In genomic region chr12:124568431-124569374, GRCh38 we compare ENCODE assay signal across 8 cellular contexts. TPM values are rescaled to one million over a fixed set of nuclear protein-coding genes. Genes with fewer than 3 reads are reported as not detected.
DNase-seq lines count a peak whose midpoint lies in the region; ATAC-seq and TF ChIP-seq lines count a peak whose summit lies in the region.

No MANE protein-coding gene starts in this region.

- TF ChIP-seq POLR2A in spleen (IDR thresholded peaks at IDR 0.05): no peak

- no peaks in the 10 kb centered on the region for H3K9me2 ChIP-seq in PC-9 (ENCODE audit: insufficient read depth)

- H3K4me2 ChIP-seq in PC-9: 0 out of 2 replicates have a peak overlapping the region, but pooled peaks have one; percentile 16

- WGBS in spleen, 5 donors: 17 to 37% (median 29%) methylated on average over 22 to 28 of the region's 28 CpGs

- DNase-seq in NCI-H146 (lab: John Stamatoyannopoulos, UW) (peak; percentile 22), NCI-H146 treated with DMSO at 0.1 percent for 48 hours (lab: John Stamatoyannopoulos, UW; ENCODE audit: unreplicated experiment) (no peak), PC-9 (peak in 1 of 2 experiments; percentile 54), cerebellar cortex (ENCODE audit: low spot score) (peak; percentile 49), kidney glomerular epithelial cell (lab: John Stamatoyannopoulos, UW) (peak; percentile 52), spleen (no peak)

- H3K4me1 ChIP-seq in PC-9 (replicated peaks; ENCODE audit: insufficient read depth) (peaks cover 10% of the 10 kb centered on the region), spleen (peaks cover 27 to 50% (median 43%) of the 10 kb centered on the region in 6 donors)

- peak; percentile 26 for ATAC-seq in HG02678 (IDR thresholded peaks at IDR 0.05; ENCODE audit: unreplicated experiment)
- no peak for ATAC-seq in HG03469 (IDR thresholded peaks at IDR 0.05; ENCODE audit: unreplicated experiment)

- H3K4me3 ChIP-seq in PC-9 (no peak overlapping the region), spleen (peak overlapping the region in 5 of 8 donors; percentile 39 to 99 (median 98))

- H4K20me1 ChIP-seq in PC-9 (ENCODE audit: insufficient read depth): peaks cover 24% of the 10 kb centered on the region

- H3K79me2 ChIP-seq in PC-9 (ENCODE audit: low read depth): peaks cover 32% of the 10 kb centered on the region

- POLR2A ChIA-PET in PC-9 (lab: Charles Lee; ENCODE audit: unreplicated experiment): no interaction called here

- intact Hi-C loops in PC-9 (cut with micrococcal nuclease; ENCODE audit: unreplicated experiment): loop anchor here (1.0 to 5.0 kb wide), 4 partner anchors 69 to 199 kb away; no protein-coding TSS in a partner anchor
- intact Hi-C loops in spleen (cut with DNase I; ENCODE audit: low total_unique reads): loop anchor here (10.0 kb wide), 1 partner anchor 196 kb away; no protein-coding TSS in a partner anchor

- no TSS peak for BruUV-seq in PC-9 (replicated peaks; lab: Mats Ljungman, UMichigan)

- no peaks in the 10 kb centered on the region; the same call in 1 of the 2 replicates for H3F3A ChIP-seq in PC-9 (ENCODE audit: insufficient read depth, low read depth)

- H2AFZ ChIP-seq in PC-9: no peak overlapping the region

- CTCF ChIA-PET in PC-9 (lab: Charles Lee): interaction anchor here (0.7 kb wide), 4 partner anchors 30 to 207 kb away, joined by 3 to 18 read pairs (median 6); no protein-coding TSS in a partner anchor

- no peaks in the 10 kb centered on the region for H3K27me3 ChIP-seq in PC-9 (ENCODE audit: insufficient read depth, low read depth)
- H3K27me3 ChIP-seq in spleen (replicated peaks in 1 of 7): no peaks in the 10 kb centered on the region

- H3K27ac ChIP-seq in PC-9: no peak overlapping the region
- H3K27ac ChIP-seq in spleen: peak overlapping the region in 7 of 8 donors; percentile 26 to 97 (median 84)

- H3K9me3 ChIP-seq in PC-9 (ENCODE audit: insufficient read depth, low read depth) (no peaks in the 10 kb centered on the region), spleen (no peaks in the 10 kb centered on the region)

- H3K36me3 ChIP-seq in PC-9 (ENCODE audit: low read depth): no peaks in the 10 kb centered on the region
- H3K36me3 ChIP-seq in spleen: peaks cover 0 to under 1% (median 0%) of the 10 kb centered on the region in 6 donors

- TF ChIP-seq CTCF in PC-9 (conservative IDR thresholded peaks at IDR 0.05) (peak; percentile 54), spleen (IDR thresholded peaks at IDR 0.05 in 8 of 11, conservative IDR thresholded peaks at IDR 0.05 in 3 of 11) (peak in 5 of 11 experiments; percentile 9 to 50 (median 25))

RNA-seq across cellular contexts. Expression of gene NCOR2, which starts 1.3 kb away (rescaled TPM):
- total RNA-seq in PC-9 (2021) (319 and 368 TPM in 2 replicates), spleen (100 to 1,000 TPM; 145 to 236 (median 174) TPM)
- polyA plus RNA-seq in spleen: 10 to 100 TPM; 13.2 to 60.6 (median 17.2) TPM

Comparison
In these comparisons a context has a peak if more than half of its experiments do, and no peak if none do; other contexts are left out.
1. DNase-seq: peak in NCI-H146 (single experiment), cerebellar cortex (single experiment) and kidney glomerular epithelial cell (single experiment); none in NCI-H146 treated with DMSO at 0.1 percent for 48 hours (single experiment) and spleen (single experiment).